In the genomic region with DNA sequence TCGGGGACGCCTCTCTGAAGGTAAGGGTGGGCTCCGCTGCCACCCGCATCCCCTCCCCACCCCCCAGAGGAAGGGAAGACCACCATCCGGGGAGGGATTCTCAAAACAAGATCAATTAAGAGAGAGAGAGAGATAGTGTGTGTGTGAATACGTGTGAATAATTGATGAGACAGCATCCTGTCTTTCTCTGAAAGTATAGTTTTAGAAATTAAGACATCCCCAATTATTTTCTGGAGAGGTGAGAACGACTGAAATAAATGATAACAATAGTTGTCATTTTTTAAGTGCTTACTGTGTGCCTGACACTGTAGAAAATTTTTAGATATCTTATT, we compare ENCODE assay signal across 8 cellular contexts. TPM values are rescaled to one million over a fixed set of nuclear protein-coding genes. Genes with fewer than 3 reads are reported as not detected.
A peak's percentile ranks its signal among the peaks of the same experiment; 100 is the strongest.
DNase-seq lines count a peak whose midpoint lies in the region; ATAC-seq and TF ChIP-seq lines count a peak whose summit lies in the region.

No MANE protein-coding gene starts in this region.

- H3K27me3 ChIP-seq in GM23248 (replicated peaks; ENCODE audit: insufficient read depth) (no peaks in the 10 kb centered on the region), adipocyte (replicated peaks; ENCODE audit: control insufficient read depth, insufficient read depth, low read length) (peaks cover 3% of the 10 kb centered on the region)

- H3K9me3 ChIP-seq in GM23248 (ENCODE audit: low read depth) = no peaks in the 10 kb centered on the region
- no peaks in the 10 kb centered on the region for H3K9me3 ChIP-seq in adipocyte (ENCODE audit: control insufficient read depth, low read length)

- no peaks in the 10 kb centered on the region for H3F3A ChIP-seq in GM23248 (ENCODE audit: insufficient read depth)

- no peak for DNase-seq in AG04449 (ENCODE audit: low read depth, low spot score)
- DNase-seq in GM23248 = no peak
- no peak for DNase-seq in adipocyte (ENCODE audit: low read depth)
- no peak for DNase-seq in memory B cell (ENCODE audit: low spot score in 2 of 2)
- DNase-seq in cerebellar cortex (ENCODE audit: low spot score) = no peak
- no peak for DNase-seq in stimulated activated CD4-positive, alpha-beta T cell treated with anti-CD3 and anti-CD28 coated beads, Interleukin-4, amount 100 ng/mL, for 1 hour
- DNase-seq in NCI-H146 treated with DMSO at 0.1 percent for 48 hours (lab: John Stamatoyannopoulos, UW; ENCODE audit: unreplicated experiment) = no peak

- no peak overlapping the region for H3K27ac ChIP-seq in GM23248

- no peaks in the 10 kb centered on the region for H3K36me3 Mint-ChIP-seq in memory B cell

- peak; percentile 2 for ATAC-seq in memory B cell (ENCODE audit: low read depth)
- ATAC-seq in HG02642 (IDR thresholded peaks at IDR 0.05; ENCODE audit: poor library complexity, unreplicated experiment) = no peak

- no peak for TF ChIP-seq CTCF in AG04449 (IDR thresholded peaks at IDR 0.05; ENCODE audit: insufficient read depth, low read length, missing control alignments)

- H3K79me2 ChIP-seq in GM23248 (ENCODE audit: insufficient read depth) = no peaks in the 10 kb centered on the region

- no peaks in the 10 kb centered on the region for H3K9me2 ChIP-seq in GM23248 (ENCODE audit: insufficient read depth)

- H3K9ac ChIP-seq in GM23248 = peak overlapping the region; percentile 81
- peak overlapping the region; percentile 88 for H3K9ac ChIP-seq in adipocyte (ENCODE audit: low read length)

- CTCF ChIA-PET in AG04449 (lab: Yijun Ruan, JAX) = interaction anchor here (0.6 to 6.4 kb wide), 30 partner anchors 8 to 473 kb away, joined by 3 to 51 read pairs (median 4); no protein-coding TSS in a partner anchor

- H3K27me3 Mint-ChIP-seq in memory B cell = no peaks in the 10 kb centered on the region

- POLR2A ChIA-PET in AG04449 (lab: Yijun Ruan, JAX) = no interaction called here

- H3K36me3 ChIP-seq in GM23248 (ENCODE audit: low read depth) = no peaks in the 10 kb centered on the region
- no peaks in the 10 kb centered on the region for H3K36me3 ChIP-seq in adipocyte (ENCODE audit: control insufficient read depth, insufficient read depth, low read length, severe bottlenecking)

- peak overlapping the region; percentile 68 for H3K4me3 ChIP-seq in AG04449 (ENCODE audit: low read depth, low read length)
- H3K4me3 ChIP-seq in GM23248 = peak overlapping the region; percentile 91
- H3K4me3 ChIP-seq in adipocyte (ENCODE audit: low read length) = peak overlapping the region; percentile 88

- no peaks in the 10 kb centered on the region for H3K9me3 Mint-ChIP-seq in memory B cell

- H3K4me1 ChIP-seq in GM23248 (ENCODE audit: insufficient read depth) = no peaks in the 10 kb centered on the region
- H3K4me1 ChIP-seq in adipocyte (ENCODE audit: control insufficient read depth, insufficient read depth, low read length) = peaks cover 5% of the 10 kb centered on the region

- peak overlapping the region; percentile 91 for H3K27ac Mint-ChIP-seq in memory B cell

- H3K4me2 ChIP-seq in GM23248 (ENCODE audit: unreplicated experiment) = peak overlapping the region; percentile 96

- H2AFZ ChIP-seq in GM23248 = peak overlapping the region; percentile 96

- H3K4me3 Mint-ChIP-seq in memory B cell = peak overlapping the region; percentile 90

- no peaks in the 10 kb centered on the region for H4K20me1 ChIP-seq in GM23248 (ENCODE audit: insufficient read depth)

- in situ Hi-C loops in GM23248 (cut with MboI) = loop anchor here (10.0 kb wide), 1 partner anchor 102 kb away; no protein-coding TSS in a partner anchor

- WGBS in GM23248 (ENCODE audit: low coverage in 1 of 2, low lambda C conversion rate in 2 of 2, missing lambda C conversion rate in 2 of 2), 2 experiments = 7 to 14% methylated on average over 4 to 7 of the region's 7 CpGs

- H3K4me1 Mint-ChIP-seq in memory B cell = peaks cover 27% of the 10 kb centered on the region

RNA-seq across cellular contexts. Expression of a gene that starts 0.8 kb away (rescaled TPM):
- 1.5 and 1.6 TPM in 2 replicates for total RNA-seq in GM23248 (2014; rRNA removed; shearing (Covaris generic))
- polyA plus RNA-seq in GM23248 (2016; fragmentation: Nextera tagmentation; extraction: Ambion mirVana) = 1.1 and 2.1 TPM in 2 replicates

RNA-seq across cellular contexts. Expression of a gene that starts 45.0 kb away (rescaled TPM):
- total RNA-seq in GM23248 (2014; rRNA removed; shearing (Covaris generic)) = not detected in 2 replicates
- 0.13 and 0.35 TPM in 2 replicates for polyA plus RNA-seq in GM23248 (2016; fragmentation: Nextera tagmentation; extraction: Ambion mirVana)
